ENCODE assay signal across 17 cellular contexts in the genomic region with DNA sequence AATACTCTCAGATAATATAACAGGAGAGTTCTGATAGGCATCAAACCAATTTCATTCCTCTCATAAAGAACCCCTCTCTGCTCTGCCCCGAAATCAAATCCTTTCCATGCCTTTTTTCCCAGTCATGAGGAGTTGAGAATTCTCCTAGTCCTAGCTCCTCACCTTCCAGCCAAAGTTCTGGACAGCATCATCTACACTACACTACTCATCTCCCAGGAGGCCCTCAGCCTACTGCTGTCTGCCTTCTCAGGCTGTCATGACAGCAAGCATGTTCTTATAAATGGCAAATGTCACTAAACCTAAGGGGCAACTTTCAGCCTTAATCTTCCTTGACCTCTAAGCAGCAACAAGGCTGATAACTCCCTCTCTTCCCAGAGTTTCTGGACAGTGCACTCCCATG. TPM values are rescaled to one million over a fixed set of nuclear protein-coding genes. Genes with fewer than 3 reads are reported as not detected.
DNase-seq lines count a peak whose midpoint lies in the region; ATAC-seq and TF ChIP-seq lines count a peak whose summit lies in the region.
"Had no signal": no experiment of that assay in that cellular context is flagged by ENCODE, and none has a peak within 500 bp of the region (broad histone marks: within the 10 kb centered on the region; RNA-seq: fewer than 3 reads in every experiment).

No MANE protein-coding gene starts in this region.

- H3K27me3 Mint-ChIP-seq in neural progenitor cell (ENCODE audit: insufficient read depth, low read depth), result peaks cover 5% of the 10 kb centered on the region

- no peak for DNase-seq in Right ventricle myocardium inferior (ENCODE audit: missing footprints)
- DNase-seq in Right ventricle myocardium superior, result no peak
- DNase-seq in neural progenitor cell (ENCODE audit: low spot score), result no peak
- DNase-seq in body of pancreas, result no peak
- DNase-seq in NCI-H69 (lab: John Stamatoyannopoulos, UW), result no peak
- no peak for DNase-seq in left lung
- DNase-seq in NCI-H1092 (lab: John Stamatoyannopoulos, UW), result no peak
- DNase-seq: AML-193; Caco-2; CD8-positive, alpha-beta memory T cell; DND-41; GF-D8; IMR-90 had no signal

- intact Hi-C loops in Right ventricle myocardium inferior (cut with DNase I), result no loop called here
- intact Hi-C loops in Right ventricle myocardium superior (cut with DNase I), result no loop called here
- intact Hi-C loops in body of pancreas (cut with DNase I), result no loop called here
- intact Hi-C loops in left lung (cut with DNase I), result no loop called here

- H3K4me1 Mint-ChIP-seq in neural progenitor cell, result peaks cover 9% of the 10 kb centered on the region
- H3K4me1 Mint-ChIP-seq: CD8-positive, alpha-beta memory T cell had no signal

- no peak overlapping the region for H2AFZ ChIP-seq in neural progenitor cell (replicated peaks)

- H3K4me3 Mint-ChIP-seq in neural progenitor cell, result no peak overlapping the region
- H3K4me3 Mint-ChIP-seq: CD8-positive, alpha-beta memory T cell had no signal

- H3F3A ChIP-seq in neural progenitor cell (ENCODE audit: low read depth), result peaks cover 4% of the 10 kb centered on the region

- H3K9me3 ChIP-seq in neural progenitor cell (ENCODE audit: low read depth) (no peaks in the 10 kb centered on the region), body of pancreas (no peaks in the 10 kb centered on the region), left lung (no peaks in the 10 kb centered on the region)
- H3K9me3 ChIP-seq: BLaER1, Caco-2 had no signal

- no peak for TF ChIP-seq POLR2A in body of pancreas (IDR thresholded peaks at IDR 0.05)

- peaks cover 11% of the 10 kb centered on the region for H4K20me1 ChIP-seq in neural progenitor cell (ENCODE audit: low read depth)
- H4K20me1 ChIP-seq: BLaER1 had no signal

- H3K36me3 Mint-ChIP-seq in neural progenitor cell, result peaks cover 35% of the 10 kb centered on the region
- H3K36me3 Mint-ChIP-seq: CD8-positive, alpha-beta memory T cell had no signal

- no peak for TF ChIP-seq CTCF in neural progenitor cell (IDR thresholded peaks at IDR 0.05)
- no peak for TF ChIP-seq CTCF in body of pancreas (IDR thresholded peaks at IDR 0.05)
- TF ChIP-seq CTCF in left lung (IDR thresholded peaks at IDR 0.05), result no peak

- H3K79me2 ChIP-seq in neural progenitor cell (ENCODE audit: low read depth), result peaks cover 94% of the 10 kb centered on the region

- H3K9ac ChIP-seq in neural progenitor cell, result no peak overlapping the region
- H3K9ac ChIP-seq: BLaER1 had no signal

- no peaks in the 10 kb centered on the region for H3K27me3 ChIP-seq in neural progenitor cell
- no peaks in the 10 kb centered on the region for H3K27me3 ChIP-seq in body of pancreas
- H3K27me3 ChIP-seq in left lung, result no peaks in the 10 kb centered on the region
- H3K27me3 ChIP-seq: BLaER1 had no signal

- 0 to 38% methylated on average over 1 of the region's 1 CpG for WGBS in body of pancreas, 2 donors

- peaks cover 18% of the 10 kb centered on the region for H3K9me3 Mint-ChIP-seq in neural progenitor cell

- ATAC-seq in Right ventricle myocardium inferior, result peak; percentile 63
- ATAC-seq in Right ventricle myocardium superior (ENCODE audit: poor library complexity), result no peak
- no peak for ATAC-seq in body of pancreas
- no peak for ATAC-seq in left lung
- ATAC-seq: HCT116 had no signal

- H3K4me1 ChIP-seq in neural progenitor cell (peaks cover 18% of the 10 kb centered on the region), body of pancreas (no peaks in the 10 kb centered on the region), left lung (no peaks in the 10 kb centered on the region)

- H3K27ac ChIP-seq in angular gyrus (ENCODE audit: low read depth, low read length) (peak overlapping the region; percentile 66), neural progenitor cell (peak overlapping the region; percentile 61), body of pancreas (no peak overlapping the region), left lung (no peak overlapping the region)
- H3K27ac ChIP-seq: 22Rv1, BLaER1 had no signal

- no peak overlapping the region for H3K27ac Mint-ChIP-seq in neural progenitor cell
- H3K27ac Mint-ChIP-seq: CD8-positive, alpha-beta memory T cell had no signal

- H3K4me2 ChIP-seq in neural progenitor cell, result no peak overlapping the region
- H3K4me2 ChIP-seq: BLaER1 had no signal

- H3K36me3 ChIP-seq in neural progenitor cell, result peaks cover 9% of the 10 kb centered on the region
- no peaks in the 10 kb centered on the region for H3K36me3 ChIP-seq in body of pancreas (replicated peaks in 1 of 2; ENCODE audit: insufficient read depth in 1 of 2, low read depth in 2 of 2)
- no peaks in the 10 kb centered on the region for H3K36me3 ChIP-seq in left lung
- H3K36me3 ChIP-seq: BLaER1 had no signal

- no peak overlapping the region for H3K4me3 ChIP-seq in neural progenitor cell
- H3K4me3 ChIP-seq in body of pancreas, result no peak overlapping the region
- no peak overlapping the region for H3K4me3 ChIP-seq in left lung
- H3K4me3 ChIP-seq: BLaER1 had no signal

RNA-seq across cellular contexts. Expression of a gene that starts 26.6 kb away (rescaled TPM):
- total RNA-seq in Right ventricle myocardium inferior (4.1 TPM), Right ventricle myocardium superior (4.0 TPM), neural progenitor cell (ENCODE audit: low replicate concordance) (357 and 383 TPM in 2 replicates), body of pancreas (10 to 100 TPM in 1 of 2 donors, 1 to 10 TPM in 1; 9.9 to 24.1 TPM), left lung (10 to 100 TPM; 16.1 to 17.4 TPM)
- total RNA-seq: CD8-positive, alpha-beta memory T cell had no signal

Comparison
In these comparisons a context has a peak if more than half of its experiments do, and no peak if none do; other contexts are left out.
1. H3K27ac ChIP-seq: peak in angular gyrus (single experiment) and neural progenitor cell (single experiment); none in body of pancreas (0 of 4) and left lung (0 of 2).
2. RNA of a gene that starts 26.6 kb away (total RNA-seq): 357 to 383 TPM in neural progenitor cell; 9.9 to 24.1 TPM in body of pancreas, 16.1 to 17.4 TPM in left lung, 4.1 TPM in Right ventricle myocardium inferior (single experiment) and 4.0 TPM in Right ventricle myocardium superior (single experiment); every median in the first group is over 10 times any median in the second.